Comparison of ENCODE assay signal across 12 cellular contexts in the genomic region with DNA sequence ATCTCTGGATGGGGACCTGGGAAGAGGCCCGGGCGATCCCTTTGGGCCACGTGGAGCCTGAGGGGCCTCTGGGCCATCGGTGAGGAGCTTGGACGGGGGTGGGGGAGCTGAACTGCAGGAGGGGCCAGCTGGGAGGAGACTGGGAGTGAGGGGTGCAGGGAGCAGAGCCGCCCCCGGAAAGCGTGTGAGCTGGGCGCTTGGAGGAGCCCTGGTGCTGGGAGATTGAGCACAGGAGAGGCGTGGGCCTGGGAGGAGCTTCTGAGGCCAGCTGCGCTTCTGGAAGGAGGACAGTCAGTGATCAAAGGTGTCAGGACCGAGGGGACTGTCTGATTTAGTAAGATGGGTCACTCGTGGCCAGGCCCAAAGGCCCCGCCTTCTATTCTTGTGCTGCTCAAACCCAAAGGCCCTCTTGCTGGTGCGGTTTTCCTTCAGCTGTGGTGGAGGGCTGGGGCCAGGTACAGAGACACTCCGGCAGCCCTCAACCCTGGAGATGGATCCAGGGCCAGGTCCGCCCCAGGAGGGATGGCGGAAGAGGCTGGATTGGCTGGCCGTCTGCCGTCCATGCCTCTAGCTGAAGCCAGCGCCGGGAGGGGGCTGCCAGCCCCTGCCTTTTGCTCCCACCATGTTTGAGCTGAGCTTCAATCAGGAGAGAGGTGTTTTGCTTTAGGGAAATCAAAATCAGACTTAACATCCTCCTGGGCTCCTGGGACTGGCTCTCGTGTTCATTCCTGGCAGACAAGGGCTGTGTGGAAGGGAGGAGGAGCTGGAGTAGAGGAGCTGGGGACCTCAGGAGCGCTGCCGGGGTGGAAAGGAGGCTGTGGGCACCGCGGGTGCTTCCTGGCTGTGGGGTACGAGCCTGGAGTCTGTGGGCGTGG. TPM values are rescaled to one million over a fixed set of nuclear protein-coding genes. Genes with fewer than 3 reads are reported as not detected.
DNase-seq lines count a peak whose midpoint lies in the region; ATAC-seq and TF ChIP-seq lines count a peak whose summit lies in the region.
"Had no signal": no experiment of that assay in that cellular context is flagged by ENCODE, and none has a peak within 500 bp of the region (broad histone marks: within the 10 kb centered on the region; RNA-seq: fewer than 3 reads in every experiment).

No MANE protein-coding gene starts in this region.

- H3K79me2 ChIP-seq in mesendoderm (ENCODE audit: control insufficient read depth, insufficient read depth, low read length) = peaks cover 31% of the 10 kb centered on the region

- H4K8ac ChIP-seq in mesendoderm (ENCODE audit: low read depth, low read length) = no peak overlapping the region

- TF ChIP-seq POLR2A in vagina (IDR thresholded peaks at IDR 0.05) = no peak

- TF ChIP-seq CTCF in vagina (IDR thresholded peaks at IDR 0.05) = no peak

- H3K4ac ChIP-seq in mesendoderm (ENCODE audit: low read depth, low read length) = no peak overlapping the region

- intact Hi-C loops in left ventricle myocardium superior (cut with micrococcal nuclease) = no loop called here
- intact Hi-C loops in Right ventricle myocardium superior (cut with DNase I) = no loop called here
- intact Hi-C loops in vagina (cut with DNase I) = no loop called here

- no peak overlapping the region for H3K9ac ChIP-seq in mesendoderm (ENCODE audit: low read length)

- peaks cover 17% of the 10 kb centered on the region for H3K79me1 ChIP-seq in mesendoderm (ENCODE audit: low read length)

- H3K4me1 ChIP-seq in mesendoderm (ENCODE audit: control insufficient read depth, low read depth, low read length) (no peaks in the 10 kb centered on the region), vagina (peaks cover 84% of the 10 kb centered on the region)

- H4K5ac ChIP-seq in mesendoderm (ENCODE audit: low read length) = no peak overlapping the region

- H3K36me3 ChIP-seq in mesendoderm (ENCODE audit: control insufficient read depth, insufficient read depth, low read length) (no peaks in the 10 kb centered on the region), vagina (no peaks in the 10 kb centered on the region)
- H3K36me3 ChIP-seq: Peyer's patch had no signal

- DNase-seq in left ventricle myocardium superior = no peak
- DNase-seq in Right ventricle myocardium superior = no peak
- DNase-seq in caudate nucleus (lab: John Stamatoyannopoulos, UW) = peak in 18 of 61 donors; percentile 15 to 66 (median 35)
- no peak for DNase-seq in mesendoderm
- no peak for DNase-seq in vagina (ENCODE audit: extremely low spot score in 2 of 2)
- DNase-seq in NCI-H128 (lab: John Stamatoyannopoulos, UW; ENCODE audit: unreplicated experiment) = no peak
- no peak for DNase-seq in activated CD4-positive, alpha-beta T cell treated with anti-CD3 and anti-CD28 coated beads for 48 hours
- DNase-seq: activated gamma-delta T cell; NCI-H1436; Peyer's patch; stimulated activated CD8-positive, alpha-beta memory T cell treated with anti-CD3 and anti-CD28 coated beads, Interleukin-4, amount 100 ng/mL, for 48 hours had no signal

- H3K4me2 ChIP-seq in mesendoderm (ENCODE audit: low read length) = no peak overlapping the region

- H3K56ac ChIP-seq in mesendoderm (ENCODE audit: low read length) = peak overlapping the region; percentile 35

- H3K27me3 ChIP-seq in mesendoderm (ENCODE audit: insufficient read depth, low read length, poor library complexity) (no peaks in the 10 kb centered on the region), vagina (no peaks in the 10 kb centered on the region)
- H3K27me3 ChIP-seq: Peyer's patch had no signal

- no peak overlapping the region for H3K18ac ChIP-seq in mesendoderm (ENCODE audit: low read length)

- no peak overlapping the region for H2BK120ac ChIP-seq in mesendoderm (ENCODE audit: low read depth, low read length)

- ATAC-seq in left ventricle myocardium superior (peak; percentile 41), Right ventricle myocardium superior (ENCODE audit: poor library complexity) (no peak), HG03565 (IDR thresholded peaks at IDR 0.05; ENCODE audit: unreplicated experiment) (no peak)

- H3K9me3 ChIP-seq in vagina = no peaks in the 10 kb centered on the region
- H3K9me3 ChIP-seq: Peyer's patch had no signal

- H3K27ac ChIP-seq in caudate nucleus (ENCODE audit: low read depth, low read length) (peak overlapping the region; percentile 67), mesendoderm (ENCODE audit: low read depth, low read length) (no peak overlapping the region), vagina (peak overlapping the region; percentile 40)

- WGBS in mesendoderm (ENCODE audit: extremely low coverage, insufficient coverage, low lambda C conversion rate) = no CpG with 5 or more reads among the region's 29 CpGs

- H3K4me3 ChIP-seq in mesendoderm (ENCODE audit: low read length) (no peak overlapping the region), vagina (peak overlapping the region in 1 of 2 donors; percentile 14)
- H3K4me3 ChIP-seq: Peyer's patch had no signal

- H3K23ac ChIP-seq in mesendoderm (ENCODE audit: low read length) = no peak overlapping the region

- H2BK5ac ChIP-seq in mesendoderm (ENCODE audit: low read length) = no peak overlapping the region

- no peak overlapping the region for H2BK15ac ChIP-seq in mesendoderm (replicated peaks; ENCODE audit: low read depth)

- no peak overlapping the region for H2AK5ac ChIP-seq in mesendoderm (ENCODE audit: low read length)

RNA-seq across cellular contexts. Expression of a gene that starts 21.6 kb away (rescaled TPM):
- total RNA-seq in left ventricle myocardium superior = 4.1 TPM
- 5.0 TPM for total RNA-seq in Right ventricle myocardium superior
- 29.4 TPM for polyA plus RNA-seq in mesendoderm (2013, experiment 1 of 2)
- polyA plus RNA-seq in mesendoderm (2013, experiment 2 of 2) = 28.7 TPM
- 20.4 TPM for total RNA-seq in vagina
